1 cellular context compared by ENCODE assay signal in genomic region chr7:111642373-111642772, GRCh38.
TF ChIP-seq lines count a peak whose summit lies in the region.

No MANE protein-coding gene starts in this region.

TF ChIP-seq in endothelial cell of umbilical vein, 7 proteins besides CTCF, POLR2A, EP300 and RAD21 (continued from another document):
- no peak for TF ChIP-seq GATA2 (IDR thresholded peaks at IDR 0.05; ENCODE audit: insufficient read depth, insufficient read length, low read depth, low read length)
- TF ChIP-seq FOS (IDR thresholded peaks at IDR 0.05; ENCODE audit: borderline replicate concordance, insufficient read depth, low read length), result no peak
- no peak for TF ChIP-seq EZH2 (IDR thresholded peaks at IDR 0.05; ENCODE audit: borderline replicate concordance, low read depth, low read length, severe bottlenecking)
